In genomic region chr7:125592331-125592730, GRCh38 we compare ENCODE assay signal across 31 cellular contexts.
"Had no signal": no experiment of that assay in that cellular context is flagged by ENCODE, and none has a peak within 500 bp of the region (broad histone marks: within the 10 kb centered on the region; RNA-seq: fewer than 3 reads in every experiment).

No MANE protein-coding gene starts in this region.

- H3K4me1 Mint-ChIP-seq: immature natural killer cell; mesothelial cell of epicardium; naive B cell; natural killer cell; nephron progenitor cell; neural progenitor cell; stimulated activated naive B cell treated with anti-CD40 and anti-IgM and Interleukin-4, amounts not matched to agents 10 μg/mL and 1 μg/mL and 100 μg/mL, for 72 hours had no signal

- H3K36me3 Mint-ChIP-seq: immature natural killer cell; mesothelial cell of epicardium; naive B cell; natural killer cell; neural progenitor cell; stimulated activated naive B cell treated with anti-CD40 and anti-IgM and Interleukin-4, amounts not matched to agents 10 μg/mL and 1 μg/mL and 100 μg/mL, for 72 hours had no signal

- ATAC-seq: left colon; left lung; lower lobe of right lung; natural killer cell; psoas muscle; right lobe of liver; stimulated activated naive B cell treated with anti-CD40 and anti-IgM and Interleukin-4, amounts not matched to agents 10 μg/mL and 1 μg/mL and 100 μg/mL, for 72 hours; stimulated activated naive CD8-positive, alpha-beta T cell treated with anti-CD3 and anti-CD28 coated beads, Interleukin-15, Interleukin-2, amounts not matched to agents 100 U/mL and 50 U/mL, for 24 hours had no signal

- H3K4me1 ChIP-seq: left lung, lower lobe of right lung, neural progenitor cell, parathyroid adenoma, psoas muscle, right lobe of liver, stomach, testis, thyroid gland, transverse colon, upper lobe of left lung, vagina had no signal

- H3K4me3 ChIP-seq: left lung, lower lobe of right lung, neural progenitor cell, psoas muscle, right lobe of liver, stomach, testis, thyroid gland, transverse colon, upper lobe of left lung, vagina had no signal

- H3K4me2 ChIP-seq: neural progenitor cell had no signal

- FAIRE-seq: islet of Langerhans, kidney had no signal

- H2AFZ ChIP-seq: neural progenitor cell, parathyroid adenoma had no signal

- DNase-seq: hypothalamus; immature natural killer cell; kidney; left colon; left lung; lower lobe of right lung; mammary epithelial cell; mesenchymal stem cell; naive B cell; natural killer cell; nephron progenitor cell; occipital lobe; psoas muscle; right lobe of liver; stimulated activated CD4-positive, alpha-beta T cell treated with anti-CD3 and anti-CD28 coated beads, Interleukin-12 subunit alpha, Interleukin-12 subunit beta, amount 100 ng/mL, for 4 hours; stimulated activated CD4-positive, alpha-beta T cell treated with anti-CD3 and anti-CD28 coated beads, Interleukin-15, amount 100 ng/mL, for 24 hours; stimulated activated CD4-positive, alpha-beta T cell treated with anti-CD3 and anti-CD28 coated beads, Interleukin-2, amount 100 ng/mL, for 24 hours; stimulated activated CD4-positive, alpha-beta T cell treated with anti-CD3 and anti-CD28 coated beads, Interleukin-4, amount 100 ng/mL, for 1 hour; stimulated activated naive B cell treated with anti-CD40 and anti-IgM and Interleukin-4, amounts not matched to agents 10 μg/mL and 1 μg/mL and 100 μg/mL, for 72 hours; stimulated activated naive CD8-positive, alpha-beta T cell treated with anti-CD3 and anti-CD28 coated beads, Interleukin-15, Interleukin-2, amounts not matched to agents 100 U/mL and 50 U/mL, for 24 hours; stomach; testis; thyroid gland; transverse colon; upper lobe of left lung had no signal

- H3K9me3 ChIP-seq: left lung, lower lobe of right lung, neutrophil, psoas muscle, right lobe of liver, testis, thyroid gland, transverse colon, upper lobe of left lung, vagina had no signal

- H3K27ac Mint-ChIP-seq: immature natural killer cell; mesothelial cell of epicardium; naive B cell; natural killer cell; nephron progenitor cell; neural progenitor cell; stimulated activated naive B cell treated with anti-CD40 and anti-IgM and Interleukin-4, amounts not matched to agents 10 μg/mL and 1 μg/mL and 100 μg/mL, for 72 hours had no signal

- H3K27me3 ChIP-seq: left lung, neural progenitor cell, neutrophil, right lobe of liver, stomach, testis, thyroid gland, transverse colon, upper lobe of left lung, vagina had no signal

- H3K36me3 ChIP-seq: left lung, lower lobe of right lung, neural progenitor cell, neutrophil, right lobe of liver, stomach, thyroid gland, transverse colon, upper lobe of left lung, vagina had no signal

- H3K9me3 Mint-ChIP-seq: mesothelial cell of epicardium, nephron progenitor cell, neural progenitor cell had no signal

- H3K9ac ChIP-seq: neural progenitor cell, parathyroid adenoma had no signal

- H3K4me3 Mint-ChIP-seq: immature natural killer cell; mesothelial cell of epicardium; naive B cell; natural killer cell; nephron progenitor cell; neural progenitor cell; stimulated activated naive B cell treated with anti-CD40 and anti-IgM and Interleukin-4, amounts not matched to agents 10 μg/mL and 1 μg/mL and 100 μg/mL, for 72 hours had no signal

- H3K27ac ChIP-seq: left lung, lower lobe of right lung, neural progenitor cell, neutrophil, parathyroid adenoma, psoas muscle, right lobe of liver, stomach, testis, thyroid gland, transverse colon, upper lobe of left lung, vagina had no signal

- H3K27me3 Mint-ChIP-seq: naive B cell; stimulated activated naive B cell treated with anti-CD40 and anti-IgM and Interleukin-4, amounts not matched to agents 10 μg/mL and 1 μg/mL and 100 μg/mL, for 72 hours had no signal

- H3K79me2 ChIP-seq: parathyroid adenoma had no signal
